Comparison of ENCODE assay signal across 15 cellular contexts in genomic region chr1:197285526-197286217, GRCh38.
"Had no signal": no experiment of that assay in that cellular context is flagged by ENCODE, and none has a peak within 500 bp of the region (broad histone marks: within the 10 kb centered on the region; RNA-seq: fewer than 3 reads in every experiment).

No MANE protein-coding gene starts in this region.

- H3K9me3 Mint-ChIP-seq: nephron progenitor cell, T-cell, type B pancreatic cell had no signal

- H3K27me3 Mint-ChIP-seq: type B pancreatic cell had no signal

- H3K27me3 ChIP-seq: cardiac muscle cell, heart right ventricle, sigmoid colon had no signal

- H3K36me3 Mint-ChIP-seq: T-cell, type B pancreatic cell had no signal

- H3K4me1 Mint-ChIP-seq: nephron progenitor cell had no signal

- H3K4me3 ChIP-seq: cardiac muscle cell, heart right ventricle, psoas muscle, sigmoid colon had no signal

- FAIRE-seq: frontal cortex had no signal

- H3K27ac Mint-ChIP-seq: nephron progenitor cell, T-cell, type B pancreatic cell had no signal

- DNase-seq: activated CD4-positive, alpha-beta T cell treated with anti-CD3 and anti-CD28 coated beads for 4 hours; activated effector memory CD4-positive, alpha-beta T cell treated with Interleukin-2 at 50 U/mL for 16 hours; activated T-cell treated with anti-CD3 and anti-CD28 coated beads, Interleukin-2, amount 50 U/mL, for 1 hour; aorta; heart right ventricle; islet precursor cell; nephron progenitor cell; psoas muscle; sigmoid colon; stimulated activated CD4-positive, alpha-beta T cell treated with anti-CD3 and anti-CD28 coated beads, Interleukin-12 subunit alpha, Interleukin-12 subunit beta, amount 100 ng/mL, for 4 hours; stimulated activated naive CD4-positive, alpha-beta T cell; T-cell had no signal

- H3K4me3 Mint-ChIP-seq: nephron progenitor cell, T-cell, type B pancreatic cell had no signal

- H3K36me3 ChIP-seq: cardiac muscle cell, heart right ventricle, sigmoid colon had no signal

- H3K27ac ChIP-seq: cardiac muscle cell, heart right ventricle, psoas muscle, sigmoid colon had no signal

- ATAC-seq: heart right ventricle, psoas muscle, T-cell had no signal

- H3K4me1 ChIP-seq: heart right ventricle, psoas muscle, sigmoid colon had no signal

- H3K9me3 ChIP-seq: heart right ventricle, psoas muscle, sigmoid colon had no signal
